Comparison of ENCODE assay signal across 8 cellular contexts in the genomic region with DNA sequence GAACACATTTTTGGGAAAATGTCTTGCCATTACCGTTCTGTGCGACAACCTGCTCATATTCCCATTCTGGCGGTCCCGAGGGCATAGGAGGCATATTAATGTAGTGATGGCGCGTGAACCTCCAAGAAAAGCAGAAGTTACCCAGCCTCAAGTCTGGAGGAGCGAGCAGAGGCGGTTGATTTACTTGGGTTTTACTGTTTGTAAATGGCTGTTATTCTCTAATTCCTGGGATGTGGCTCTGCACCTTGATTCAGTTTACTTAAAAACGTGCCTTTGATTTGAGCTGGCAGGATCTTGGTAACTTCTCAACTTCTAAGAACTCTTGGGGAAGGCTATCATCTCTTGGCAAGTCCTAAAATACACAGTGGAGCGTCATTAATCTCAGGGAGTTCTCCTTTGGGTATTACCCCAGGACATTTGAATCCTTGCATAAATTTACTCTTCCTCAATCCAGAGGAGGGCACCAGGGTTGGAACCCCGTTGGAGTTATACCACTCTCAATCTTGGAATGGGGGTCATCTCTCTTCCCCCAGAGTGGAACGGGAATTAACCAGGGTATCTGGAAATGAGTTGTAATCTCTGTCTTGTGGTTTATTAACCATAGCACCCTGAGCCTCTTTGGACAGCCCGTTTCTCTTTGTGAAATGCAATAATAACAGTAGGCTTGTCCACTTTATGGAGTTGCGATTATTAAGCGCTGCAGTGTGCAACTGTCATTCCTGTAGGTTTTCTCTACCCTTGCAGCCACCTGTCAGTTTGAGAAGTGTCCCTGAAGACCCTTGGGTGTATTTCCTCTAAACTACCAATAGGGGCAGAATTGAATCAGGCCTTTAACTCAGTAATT. TPM values are rescaled to one million over a fixed set of nuclear protein-coding genes. Genes with fewer than 3 reads are reported as not detected.
DNase-seq lines count a peak whose midpoint lies in the region; ATAC-seq and TF ChIP-seq lines count a peak whose summit lies in the region.

No MANE protein-coding gene starts in this region.

- CTCF ChIA-PET in CD8-positive, alpha-beta memory T cell (lab: Charles Lee) = interaction anchor here (1.5 to 3.3 kb wide), 4 partner anchors 13 to 121 kb away, joined by 4 to 30 read pairs (median 8); no protein-coding TSS in a partner anchor

- ATAC-seq in GM18858 (IDR thresholded peaks at IDR 0.05; ENCODE audit: unreplicated experiment) (peak; percentile 18), naive B cell (ENCODE audit: low read depth in 2 of 2) (peak; percentile 24 to 28), GM18505 (IDR thresholded peaks at IDR 0.05; ENCODE audit: unreplicated experiment) (no peak)

- H3K4me1 ChIP-seq in CD8-positive, alpha-beta memory T cell (ENCODE audit: insufficient read depth, low read length) = peaks cover 24% of the 10 kb centered on the region
- H3K4me1 ChIP-seq in SJSA1 (replicated peaks) (peaks cover 24% of the 10 kb centered on the region), endocrine pancreas (ENCODE audit: control insufficient read depth, insufficient read depth, low read length) (no peaks in the 10 kb centered on the region)

- no peaks in the 10 kb centered on the region for H3K9me3 Mint-ChIP-seq in CD8-positive, alpha-beta memory T cell
- H3K9me3 Mint-ChIP-seq in naive B cell = no peaks in the 10 kb centered on the region

- peaks cover 33 to 51% (median 43%) of the 10 kb centered on the region in 3 donors for H3K4me1 Mint-ChIP-seq in CD8-positive, alpha-beta memory T cell
- H3K4me1 Mint-ChIP-seq in naive B cell = peaks cover 40 to 59% (median 51%) of the 10 kb centered on the region in 3 donors

- no peaks in the 10 kb centered on the region for H3K36me3 ChIP-seq in CD8-positive, alpha-beta memory T cell (ENCODE audit: insufficient read depth, low read length)
- no peaks in the 10 kb centered on the region for H3K36me3 ChIP-seq in SJSA1
- H3K36me3 ChIP-seq in endocrine pancreas (ENCODE audit: control insufficient read depth, insufficient read depth, low read length) = no peaks in the 10 kb centered on the region

- H3K4me3 Mint-ChIP-seq in CD8-positive, alpha-beta memory T cell = peak overlapping the region; percentile 85 to 91 (median 88)
- peak overlapping the region; percentile 87 to 98 (median 96) for H3K4me3 Mint-ChIP-seq in naive B cell

- H3K9ac ChIP-seq in endocrine pancreas (ENCODE audit: control insufficient read depth, insufficient read depth, low read length) = no peak overlapping the region

- peak in 2 of 5 donors; percentile 19 to 49 for DNase-seq in CD8-positive, alpha-beta memory T cell
- DNase-seq in SJSA1 (ENCODE audit: low read depth in 1 of 2, low spot score in 2 of 2) (peak in 1 of 2 experiments; percentile 36), naive B cell (peak; percentile 46)
- DNase-seq in NK-92 treated with Interleukin-12 subunit alpha and Interleukin-12 subunit beta, amount 100 ng/mL, for 24 hours (lab: John Stamatoyannopoulos, UW) = no peak

- no peaks in the 10 kb centered on the region for H3K27me3 ChIP-seq in CD8-positive, alpha-beta memory T cell (ENCODE audit: insufficient read depth, low read length, poor library complexity, severe bottlenecking)
- H3K27me3 ChIP-seq in SJSA1 (replicated peaks) (no peaks in the 10 kb centered on the region), endocrine pancreas (ENCODE audit: control insufficient read depth, insufficient read depth, low read length) (peaks cover 15% of the 10 kb centered on the region)

- H3K27ac ChIP-seq in CD8-positive, alpha-beta memory T cell (ENCODE audit: low read depth, low read length) = peak overlapping the region; percentile 6
- no peak overlapping the region for H3K27ac ChIP-seq in SJSA1

- peak; percentile 44; the same call in 1 of the 2 replicates for TF ChIP-seq CTCF in LNCAP (IDR thresholded peaks at IDR 0.05)

- peak overlapping the region; percentile 13 to 60 (median 48) for H3K27ac Mint-ChIP-seq in CD8-positive, alpha-beta memory T cell
- H3K27ac Mint-ChIP-seq in naive B cell = peak overlapping the region; percentile 64 to 98 (median 88)

- H3K36me3 Mint-ChIP-seq in CD8-positive, alpha-beta memory T cell = no peaks in the 10 kb centered on the region
- no peaks in the 10 kb centered on the region for H3K36me3 Mint-ChIP-seq in naive B cell

- H3K4me3 ChIP-seq in CD8-positive, alpha-beta memory T cell (ENCODE audit: low read length) = peak overlapping the region; percentile 61
- peak overlapping the region; percentile 68 for H3K4me3 ChIP-seq in SJSA1
- peak overlapping the region; percentile 5 for H3K4me3 ChIP-seq in endocrine pancreas (ENCODE audit: control insufficient read depth, insufficient read depth, low read length)

- peaks cover 11 to 34% of the 10 kb centered on the region in 2 donors for H3K27me3 Mint-ChIP-seq in CD8-positive, alpha-beta memory T cell
- no peaks in the 10 kb centered on the region for H3K27me3 Mint-ChIP-seq in naive B cell

- no peak for TF ChIP-seq POLR2A in GM18505 (IDR thresholded peaks at IDR 0.05; ENCODE audit: borderline replicate concordance, extremely low read depth, insufficient read depth, insufficient read length)

- no peaks in the 10 kb centered on the region for H3K9me3 ChIP-seq in CD8-positive, alpha-beta memory T cell (ENCODE audit: low read length)
- H3K9me3 ChIP-seq in SJSA1 (replicated peaks) (no peaks in the 10 kb centered on the region), endocrine pancreas (ENCODE audit: control insufficient read depth, low read length) (no peaks in the 10 kb centered on the region)

- POLR2A ChIA-PET in CD8-positive, alpha-beta memory T cell (lab: Charles Lee) = interaction anchor here (1.7 kb wide), 1 partner anchor 14 kb away, joined by 11 read pairs; no protein-coding TSS in a partner anchor

RNA-seq across cellular contexts. Expression of gene HK2, which starts 2.1 kb away (rescaled TPM):
- 10 to 100 TPM; 54.5 to 57.0 TPM for total RNA-seq in CD8-positive, alpha-beta memory T cell
- polyA plus RNA-seq in CD8-positive, alpha-beta memory T cell = 1.8 TPM
- 5.0 and 7.1 TPM in 2 replicates for total RNA-seq in SJSA1 (2014; rRNA removed; shearing (Covaris generic))
- polyA plus RNA-seq in naive B cell (ENCODE audit: low read depth in 6 of 6) = 1 to 10 TPM; 3.1 to 8.3 (median 6.1) TPM

Comparison
In these comparisons a context has a peak if more than half of its experiments do, and no peak if none do; other contexts are left out.
1. H3K4me3 ChIP-seq: peak in every context shown above with its lines; median percentile 68 in SJSA1; 61 in CD8-positive, alpha-beta memory T cell; 5 in endocrine pancreas.